ENCODE assay signal across 16 cellular contexts in genomic region chr3:126716057-126716456, GRCh38. TPM values are rescaled to one million over a fixed set of nuclear protein-coding genes. Genes with fewer than 3 reads are reported as not detected.
A peak's percentile ranks its signal among the peaks of the same experiment; 100 is the strongest.
DNase-seq lines count a peak whose midpoint lies in the region; ATAC-seq and TF ChIP-seq lines count a peak whose summit lies in the region.
"Had no signal": no experiment of that assay in that cellular context is flagged by ENCODE, and none has a peak within 500 bp of the region (broad histone marks: within the 10 kb centered on the region; RNA-seq: fewer than 3 reads in every experiment).

No MANE protein-coding gene starts in this region.

- H3K9me3 ChIP-seq in Caco-2 (no peaks in the 10 kb centered on the region), lower lobe of right lung (no peaks in the 10 kb centered on the region), PC-3 (ENCODE audit: low read length) (no peaks in the 10 kb centered on the region)
- H3K9me3 ChIP-seq: BLaER1 treated with 17β-estradiol and CSF1 and Interleukin-3, amounts not matched to agents 10 nM and 100 nM; HAP-1 had no signal

- DNase-seq in Caco-2 (no peak), lower lobe of right lung (peak; percentile 54), EL (no peak), PC-3 (no peak)
- DNase-seq in stimulated activated effector memory CD8-positive, alpha-beta T cell treated with anti-CD3 and anti-CD28 coated beads, Interleukin-12 subunit alpha, Interleukin-12 subunit beta, amount 100 ng/mL, for 72 hours (ENCODE audit: low spot score in 2 of 2) = no peak
- DNase-seq: CD8-positive, alpha-beta T cell; DMS 273 treated with DMSO at 0.1 percent for 48 hours; DMS53; DND-41; GM23248 had no signal

- no peak overlapping the region for H3K27ac ChIP-seq in lower lobe of right lung
- no peak overlapping the region for H3K27ac ChIP-seq in PC-3 (ENCODE audit: low read length)
- H3K27ac ChIP-seq: BLaER1 treated with 17β-estradiol and CSF1 and Interleukin-3, amounts not matched to agents 10 nM and 100 nM; GM23248; HL-60 had no signal

- H3K4me1 ChIP-seq in Caco-2 (no peaks in the 10 kb centered on the region), lower lobe of right lung (no peaks in the 10 kb centered on the region), PC-3 (ENCODE audit: insufficient read depth, low read length) (no peaks in the 10 kb centered on the region)
- H3K4me1 ChIP-seq: HAP-1 had no signal

- H3K36me3 Mint-ChIP-seq in Caco-2 (ENCODE audit: insufficient read depth, unreplicated experiment) = no peaks in the 10 kb centered on the region
- no peaks in the 10 kb centered on the region for H3K36me3 Mint-ChIP-seq in activated T-helper 17 cell treated with anti-CD3 and anti-CD28 coated beads, Interleukin-2, amount 50 U/mL, for 72 hours (ENCODE audit: low read depth)
- H3K36me3 Mint-ChIP-seq in stimulated activated effector memory CD8-positive, alpha-beta T cell treated with anti-CD3 and anti-CD28 coated beads, Interleukin-12 subunit alpha, Interleukin-12 subunit beta, amount 100 ng/mL, for 72 hours = peaks cover 6% of the 10 kb centered on the region
- H3K36me3 Mint-ChIP-seq: CD8-positive, alpha-beta T cell had no signal

- POLR2A ChIA-PET in Caco-2 (lab: Charles Lee) = no interaction called here
- POLR2A ChIA-PET in PC-3 (lab: Charles Lee; ENCODE audit: unreplicated experiment) = interaction anchor here (0.6 kb wide), 1 partner anchor 9 kb away, joined by 5 read pairs; no protein-coding TSS in a partner anchor

- no peaks in the 10 kb centered on the region for H3K27me3 Mint-ChIP-seq in Caco-2 (ENCODE audit: insufficient read depth, unreplicated experiment)
- no peaks in the 10 kb centered on the region for H3K27me3 Mint-ChIP-seq in activated T-helper 17 cell treated with anti-CD3 and anti-CD28 coated beads, Interleukin-2, amount 50 U/mL, for 72 hours
- H3K27me3 Mint-ChIP-seq: B cell had no signal

- peaks cover 68% of the 10 kb centered on the region for H3K79me2 ChIP-seq in PC-3 (ENCODE audit: low read length)

- peaks cover 5% of the 10 kb centered on the region; the same call in 1 of the 2 replicates for H4K20me1 ChIP-seq in PC-3 (ENCODE audit: low read length)

- no peaks in the 10 kb centered on the region for H3K36me3 ChIP-seq in Caco-2 (ENCODE audit: control insufficient read depth, insufficient read depth, low read length)
- no peaks in the 10 kb centered on the region for H3K36me3 ChIP-seq in lower lobe of right lung
- H3K36me3 ChIP-seq in PC-3 (ENCODE audit: low read depth, low read length) = no peaks in the 10 kb centered on the region
- H3K36me3 ChIP-seq: BLaER1 treated with 17β-estradiol and CSF1 and Interleukin-3, amounts not matched to agents 10 nM and 100 nM; HAP-1 had no signal

- H3K27me3 ChIP-seq in Caco-2 (replicated peaks; ENCODE audit: control insufficient read depth, insufficient read depth, low read length) (no peaks in the 10 kb centered on the region), lower lobe of right lung (ENCODE audit: low read depth) (no peaks in the 10 kb centered on the region), PC-3 (ENCODE audit: low read length) (no peaks in the 10 kb centered on the region)
- H3K27me3 ChIP-seq: BLaER1 treated with 17β-estradiol and CSF1 and Interleukin-3, amounts not matched to agents 10 nM and 100 nM had no signal

- BruUV-seq in Caco-2 (replicated peaks; lab: Mats Ljungman, UMichigan) = no TSS peak
- BruUV-seq in PC-3 (replicated peaks; lab: Mats Ljungman, UMichigan) = no TSS peak

- peaks cover 5% of the 10 kb centered on the region for H3K4me1 Mint-ChIP-seq in Caco-2 (ENCODE audit: low read depth, unreplicated experiment)
- H3K4me1 Mint-ChIP-seq in activated T-helper 17 cell treated with anti-CD3 and anti-CD28 coated beads, Interleukin-2, amount 50 U/mL, for 72 hours = peaks cover 14% of the 10 kb centered on the region
- H3K4me1 Mint-ChIP-seq in stimulated activated effector memory CD8-positive, alpha-beta T cell treated with anti-CD3 and anti-CD28 coated beads, Interleukin-12 subunit alpha, Interleukin-12 subunit beta, amount 100 ng/mL, for 72 hours = peaks cover 27% of the 10 kb centered on the region

- no peak overlapping the region for H2AFZ ChIP-seq in PC-3 (ENCODE audit: low read length)
- H2AFZ ChIP-seq: GM23248 had no signal

- H3K4me3 Mint-ChIP-seq in Caco-2 (ENCODE audit: unreplicated experiment) = no peak overlapping the region
- H3K4me3 Mint-ChIP-seq in activated T-helper 17 cell treated with anti-CD3 and anti-CD28 coated beads, Interleukin-2, amount 50 U/mL, for 72 hours = no peak overlapping the region
- H3K4me3 Mint-ChIP-seq in stimulated activated effector memory CD8-positive, alpha-beta T cell treated with anti-CD3 and anti-CD28 coated beads, Interleukin-12 subunit alpha, Interleukin-12 subunit beta, amount 100 ng/mL, for 72 hours = no peak overlapping the region
- H3K4me3 Mint-ChIP-seq: B cell; CD8-positive, alpha-beta T cell had no signal

- CTCF ChIA-PET in Caco-2 (lab: Charles Lee) = interaction anchor here (0.6 kb wide), 2 partner anchors 45 to 1288 kb away, joined by 3 read pairs; no protein-coding TSS in a partner anchor
- CTCF ChIA-PET in PC-3 (lab: Charles Lee) = no interaction called here

- no peak overlapping the region for H3K4me2 ChIP-seq in PC-3 (ENCODE audit: low read length)

- no peaks in the 10 kb centered on the region for H3K9me3 Mint-ChIP-seq in Caco-2 (ENCODE audit: unreplicated experiment)
- no peaks in the 10 kb centered on the region for H3K9me3 Mint-ChIP-seq in activated T-helper 17 cell treated with anti-CD3 and anti-CD28 coated beads, Interleukin-2, amount 50 U/mL, for 72 hours
- no peaks in the 10 kb centered on the region for H3K9me3 Mint-ChIP-seq in stimulated activated effector memory CD8-positive, alpha-beta T cell treated with anti-CD3 and anti-CD28 coated beads, Interleukin-12 subunit alpha, Interleukin-12 subunit beta, amount 100 ng/mL, for 72 hours
- H3K9me3 Mint-ChIP-seq: CD8-positive, alpha-beta T cell had no signal

- H3K9ac ChIP-seq in PC-3 (ENCODE audit: low read length) = no peak overlapping the region
- H3K9ac ChIP-seq: BLaER1 treated with 17β-estradiol and CSF1 and Interleukin-3, amounts not matched to agents 10 nM and 100 nM; GM23248 had no signal

- H3K4me3 ChIP-seq in Caco-2 (ENCODE audit: low read depth, low read length) (no peak overlapping the region), lower lobe of right lung (no peak overlapping the region), PC-3 (ENCODE audit: low read length) (no peak overlapping the region)
- H3K4me3 ChIP-seq: BLaER1 treated with 17β-estradiol and CSF1 and Interleukin-3, amounts not matched to agents 10 nM and 100 nM; GM23248; HAP-1 had no signal

- intact Hi-C loops in Caco-2 (cut with micrococcal nuclease; ENCODE audit: unreplicated experiment) = no loop called here
- intact Hi-C loops in lower lobe of right lung (cut with DNase I) = no loop called here
- intact Hi-C loops in PC-3 (cut with micrococcal nuclease) = no loop called here

- no peaks in the 10 kb centered on the region for H3F3A ChIP-seq in PC-3 (ENCODE audit: low read length, unreplicated experiment)

- TF ChIP-seq CTCF in Caco-2 (IDR thresholded peaks at IDR 0.05; ENCODE audit: insufficient read depth in 1 of 2, low read depth in 1 of 2, low read length in 1 of 2, severe bottlenecking in 1 of 2, unreplicated experiment in 1 of 2) (no peak), lower lobe of right lung (IDR thresholded peaks at IDR 0.05) (no peak), PC-3 (conservative IDR thresholded peaks at IDR 0.05; ENCODE audit: low read depth, low read length) (no peak)

- ATAC-seq in activated T-helper 17 cell treated with anti-CD3 and anti-CD28 coated beads, Interleukin-2, amount 50 U/mL, for 72 hours (replicated peaks) = no peak
- peak; percentile 57 to 67 for ATAC-seq in lower lobe of right lung
- no peak for ATAC-seq in stimulated activated effector memory CD8-positive, alpha-beta T cell treated with anti-CD3 and anti-CD28 coated beads, Interleukin-12 subunit alpha, Interleukin-12 subunit beta, amount 100 ng/mL, for 72 hours
- no peak for ATAC-seq in GM21737 (IDR thresholded peaks at IDR 0.05; ENCODE audit: unreplicated experiment)
- ATAC-seq in PC-3 = no peak
- ATAC-seq: CD8-positive, alpha-beta T cell had no signal

- H3K27ac Mint-ChIP-seq in Caco-2 (ENCODE audit: unreplicated experiment) = peak overlapping the region; percentile 1
- peak overlapping the region; percentile 20 for H3K27ac Mint-ChIP-seq in activated T-helper 17 cell treated with anti-CD3 and anti-CD28 coated beads, Interleukin-2, amount 50 U/mL, for 72 hours
- H3K27ac Mint-ChIP-seq in stimulated activated effector memory CD8-positive, alpha-beta T cell treated with anti-CD3 and anti-CD28 coated beads, Interleukin-12 subunit alpha, Interleukin-12 subunit beta, amount 100 ng/mL, for 72 hours = peak overlapping the region; percentile 41
- H3K27ac Mint-ChIP-seq: B cell; CD8-positive, alpha-beta T cell had no signal

- no peaks in the 10 kb centered on the region for H3K9me2 ChIP-seq in PC-3 (replicated peaks; ENCODE audit: low read length)

RNA-seq across cellular contexts. Expression of gene CHCHD6, which starts 12.0 kb away (rescaled TPM):
- total RNA-seq in Caco-2 (2022) (47.9 and 49.5 TPM in 2 replicates), lower lobe of right lung (12.2 TPM), PC-3 (2014; rRNA removed) (32.3 and 33.0 TPM in 2 replicates)
- 1 to 10 TPM; 8.7 to 9.9 TPM for total RNA-seq in activated T-helper 17 cell treated with anti-CD3 and anti-CD28 coated beads, Interleukin-2, amount 50 U/mL, for 72 hours

Comparison
In these comparisons a context has a peak if more than half of its experiments do, and no peak if none do; other contexts are left out.
1. ATAC-seq: peak in lower lobe of right lung (2 of 2); none in activated T-helper 17 cell treated with anti-CD3 and anti-CD28 coated beads, Interleukin-2, amount 50 U/mL, for 72 hours (single experiment), stimulated activated effector memory CD8-positive, alpha-beta T cell treated with anti-CD3 and anti-CD28 coated beads, Interleukin-12 subunit alpha, Interleukin-12 subunit beta, amount 100 ng/mL, for 72 hours (single experiment), GM21737 (single experiment) and PC-3 (single experiment).
2. Peak in every context shown above with its lines, with median percentiles within 50 percentile points of each other: H3K27ac Mint-ChIP-seq.